Comparison of ENCODE assay signal across 1 cellular context in genomic region chr1:93447481-93448291, GRCh38.
TF ChIP-seq lines count a peak whose summit lies in the region.

Gene FNBP1L (plus strand): TSS chr1:93448118. CDS start chr1:93448282, 164 bp downstream.

TF ChIP-seq in GM12878, 131 proteins besides CTCF, POLR2A, EP300 and RAD21 (continued from another document):
- TF ChIP-seq REST (IDR thresholded peaks at IDR 0.05; ENCODE audit: low read depth, low read length) = no peak
- no peak for TF ChIP-seq ATF7 (IDR thresholded peaks at IDR 0.05; ENCODE audit: low read depth)
- no peak for TF ChIP-seq HSF1 (IDR thresholded peaks at IDR 0.05; ENCODE audit: low read depth, low read length)
- TF ChIP-seq IRF5 (IDR thresholded peaks at IDR 0.05; ENCODE audit: borderline replicate concordance) = no peak
- TF ChIP-seq RFX5 (IDR thresholded peaks at IDR 0.05; ENCODE audit: low read depth, low read length) = no peak
